ENCODE assay signal across 8 cellular contexts in the genomic region with DNA sequence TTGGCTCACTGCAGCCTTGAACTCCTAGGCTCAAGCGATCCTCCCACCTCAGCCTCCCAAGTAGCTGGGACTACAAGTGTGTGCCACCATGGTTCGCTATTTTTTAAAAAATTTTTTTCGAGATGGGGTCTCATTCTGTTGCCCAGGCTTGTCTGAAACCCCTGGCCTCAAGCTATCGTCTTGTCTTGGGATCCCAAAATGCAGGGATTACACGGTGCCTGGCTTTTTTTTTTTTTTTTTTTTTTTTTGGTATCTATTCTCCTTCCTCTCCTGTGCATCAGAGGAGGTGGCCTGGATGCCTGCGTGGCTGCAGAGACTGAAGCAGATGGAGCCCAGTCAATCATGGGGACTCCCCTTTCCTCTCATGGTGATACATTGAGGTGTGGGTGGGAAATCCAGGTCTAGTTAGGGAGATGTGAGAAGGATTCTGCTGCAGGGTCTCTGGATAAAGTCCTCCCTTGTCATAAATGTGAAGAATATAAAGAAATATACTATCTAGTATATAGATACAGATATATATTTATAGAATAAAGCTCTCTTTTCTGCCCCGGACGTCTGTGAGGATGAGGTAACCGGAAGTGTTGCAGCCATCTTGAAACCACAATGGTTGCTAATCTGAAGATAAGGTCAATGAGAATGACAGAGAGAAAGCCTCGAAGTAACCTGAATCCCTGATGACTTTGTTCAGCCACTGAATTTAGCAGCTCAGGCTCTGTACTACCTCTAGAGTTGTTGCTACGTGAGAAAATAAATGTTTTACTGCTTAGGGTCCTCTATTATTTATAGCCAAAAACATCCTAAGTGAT. TPM values are rescaled to one million over a fixed set of nuclear protein-coding genes. Genes with fewer than 3 reads are reported as not detected.
DNase-seq lines count a peak whose midpoint lies in the region; ATAC-seq and TF ChIP-seq lines count a peak whose summit lies in the region.

No MANE protein-coding gene starts in this region.

- no CpG with 5 or more reads among the region's 11 CpGs for WGBS in mesendoderm (ENCODE audit: extremely low coverage, insufficient coverage, low lambda C conversion rate)

- ATAC-seq in HG03103 (IDR thresholded peaks at IDR 0.05; ENCODE audit: low read depth, unreplicated experiment) (peak; percentile 41), GM18505 (IDR thresholded peaks at IDR 0.05; ENCODE audit: unreplicated experiment) (no peak)

- H3K56ac ChIP-seq in mesendoderm (ENCODE audit: low read length): no peak overlapping the region

- no peak overlapping the region for H3K4me3 ChIP-seq in mesendoderm (ENCODE audit: low read length)
- no peak overlapping the region for H3K4me3 ChIP-seq in tibial artery
- H3K4me3 ChIP-seq in colonic mucosa: no peak overlapping the region
- no peak overlapping the region for H3K4me3 ChIP-seq in vagina

- H3K4me1 ChIP-seq in mesendoderm (ENCODE audit: control insufficient read depth, low read depth, low read length) (peaks cover 2% of the 10 kb centered on the region), tibial artery (no peaks in the 10 kb centered on the region), colonic mucosa (no peaks in the 10 kb centered on the region), vagina (no peaks in the 10 kb centered on the region)

- H2BK5ac ChIP-seq in mesendoderm (ENCODE audit: low read length): no peak overlapping the region

- no peak for TF ChIP-seq POLR2A in GM18505 (IDR thresholded peaks at IDR 0.05; ENCODE audit: borderline replicate concordance, extremely low read depth, insufficient read depth, insufficient read length)
- TF ChIP-seq POLR2A in vagina (IDR thresholded peaks at IDR 0.05): no peak

- H3K9ac ChIP-seq in mesendoderm (ENCODE audit: low read length) (no peak overlapping the region), colonic mucosa (ENCODE audit: low read depth in 2 of 2, low read length in 2 of 2) (no peak overlapping the region)

- H3K23ac ChIP-seq in mesendoderm (ENCODE audit: low read length): no peak overlapping the region

- H3K9me3 ChIP-seq in tibial artery: no peaks in the 10 kb centered on the region
- H3K9me3 ChIP-seq in colonic mucosa: no peaks in the 10 kb centered on the region
- H3K9me3 ChIP-seq in vagina: no peaks in the 10 kb centered on the region

- no peak overlapping the region for H2BK15ac ChIP-seq in mesendoderm (replicated peaks; ENCODE audit: low read depth)

- H3K18ac ChIP-seq in mesendoderm (ENCODE audit: low read length): peak overlapping the region; percentile 47

- no peak overlapping the region for H2AK5ac ChIP-seq in mesendoderm (ENCODE audit: low read length)

- H3K79me2 ChIP-seq in mesendoderm (ENCODE audit: control insufficient read depth, insufficient read depth, low read length): no peaks in the 10 kb centered on the region

- no peaks in the 10 kb centered on the region for H3K36me3 ChIP-seq in mesendoderm (ENCODE audit: control insufficient read depth, insufficient read depth, low read length)
- H3K36me3 ChIP-seq in tibial artery: no peaks in the 10 kb centered on the region
- no peaks in the 10 kb centered on the region for H3K36me3 ChIP-seq in colonic mucosa
- no peaks in the 10 kb centered on the region for H3K36me3 ChIP-seq in vagina

- H3K4me2 ChIP-seq in mesendoderm (ENCODE audit: low read length): no peak overlapping the region

- H3K4ac ChIP-seq in mesendoderm (ENCODE audit: low read depth, low read length): peak overlapping the region; percentile 20

- no peak overlapping the region for H4K5ac ChIP-seq in mesendoderm (ENCODE audit: low read length)

- in situ Hi-C loops in GM13977 (cut with MboI; ENCODE audit: low pct_unique_long_range_greater_than_20kb, low sequenced_read_pairs, unreplicated experiment): no loop called here

- no peak overlapping the region for H2BK120ac ChIP-seq in mesendoderm (ENCODE audit: low read depth, low read length)

- no peak for TF ChIP-seq CTCF in GM13977 (IDR thresholded peaks at IDR 0.05; ENCODE audit: extremely low read depth, insufficient read depth, missing control alignments)
- TF ChIP-seq CTCF in tibial artery (IDR thresholded peaks at IDR 0.05): no peak
- no peak for TF ChIP-seq CTCF in colonic mucosa (IDR thresholded peaks at IDR 0.05)
- TF ChIP-seq CTCF in vagina (IDR thresholded peaks at IDR 0.05): no peak

- no peak overlapping the region for H4K8ac ChIP-seq in mesendoderm (ENCODE audit: low read depth, low read length)

- H3K27ac ChIP-seq in mesendoderm (ENCODE audit: low read depth, low read length): no peak overlapping the region
- H3K27ac ChIP-seq in tibial artery: no peak overlapping the region
- no peak overlapping the region for H3K27ac ChIP-seq in colonic mucosa
- H3K27ac ChIP-seq in vagina: no peak overlapping the region

- intact Hi-C loops in tibial artery (cut with DNase I; ENCODE audit: low total_unique reads) (no loop called here), colonic mucosa (cut with DNase I) (no loop called here), vagina (cut with DNase I) (no loop called here)

- no peaks in the 10 kb centered on the region for H3K79me1 ChIP-seq in mesendoderm (ENCODE audit: low read length)

- H3K27me3 ChIP-seq in mesendoderm (ENCODE audit: insufficient read depth, low read length, poor library complexity): no peaks in the 10 kb centered on the region
- H3K27me3 ChIP-seq in tibial artery: no peaks in the 10 kb centered on the region
- H3K27me3 ChIP-seq in colonic mucosa: no peaks in the 10 kb centered on the region
- no peaks in the 10 kb centered on the region for H3K27me3 ChIP-seq in vagina

- DNase-seq in GM13977 (ENCODE audit: low spot score) (peak; percentile 39), T-helper 2 cell (peak in 4 of 5 experiments; percentile 3 to 90 (median 30)), mesendoderm (peak; percentile 43), tibial artery (no peak), colonic mucosa (no peak), vagina (ENCODE audit: extremely low spot score in 2 of 2) (no peak)

RNA-seq across cellular contexts. Expression of gene RGSL1, which starts 19.5 kb away (rescaled TPM):
- polyA plus RNA-seq in mesendoderm (2013, experiment 1 of 2): not detected
- polyA plus RNA-seq in mesendoderm (2013, experiment 2 of 2): not detected
- total RNA-seq in colonic mucosa: not detected
- total RNA-seq in vagina: not detected

RNA-seq across cellular contexts. Expression of gene TEDDM1, which starts 30.0 kb away (rescaled TPM):
- polyA plus RNA-seq in mesendoderm (2013, experiment 1 of 2): not detected
- not detected for polyA plus RNA-seq in mesendoderm (2013, experiment 2 of 2)
- total RNA-seq in colonic mucosa (not detected), vagina (not detected)

RNA-seq across cellular contexts. Expression of gene GLUL, which starts 38.9 kb away (rescaled TPM):
- 199 TPM for polyA plus RNA-seq in mesendoderm (2013, experiment 1 of 2)
- 197 TPM for polyA plus RNA-seq in mesendoderm (2013, experiment 2 of 2)
- 100 to 1,000 TPM; 343 to 428 TPM for total RNA-seq in colonic mucosa
- 2,462 TPM for total RNA-seq in vagina

Comparison
In these comparisons a context has a peak if more than half of its experiments do, and no peak if none do; other contexts are left out.
1. DNase-seq: peak in GM13977 (single experiment), T-helper 2 cell (4 of 5) and mesendoderm (single experiment); none in tibial artery (0 of 2), colonic mucosa (single experiment) and vagina (0 of 2).